8 cellular contexts compared by ENCODE assay signal in the genomic region with DNA sequence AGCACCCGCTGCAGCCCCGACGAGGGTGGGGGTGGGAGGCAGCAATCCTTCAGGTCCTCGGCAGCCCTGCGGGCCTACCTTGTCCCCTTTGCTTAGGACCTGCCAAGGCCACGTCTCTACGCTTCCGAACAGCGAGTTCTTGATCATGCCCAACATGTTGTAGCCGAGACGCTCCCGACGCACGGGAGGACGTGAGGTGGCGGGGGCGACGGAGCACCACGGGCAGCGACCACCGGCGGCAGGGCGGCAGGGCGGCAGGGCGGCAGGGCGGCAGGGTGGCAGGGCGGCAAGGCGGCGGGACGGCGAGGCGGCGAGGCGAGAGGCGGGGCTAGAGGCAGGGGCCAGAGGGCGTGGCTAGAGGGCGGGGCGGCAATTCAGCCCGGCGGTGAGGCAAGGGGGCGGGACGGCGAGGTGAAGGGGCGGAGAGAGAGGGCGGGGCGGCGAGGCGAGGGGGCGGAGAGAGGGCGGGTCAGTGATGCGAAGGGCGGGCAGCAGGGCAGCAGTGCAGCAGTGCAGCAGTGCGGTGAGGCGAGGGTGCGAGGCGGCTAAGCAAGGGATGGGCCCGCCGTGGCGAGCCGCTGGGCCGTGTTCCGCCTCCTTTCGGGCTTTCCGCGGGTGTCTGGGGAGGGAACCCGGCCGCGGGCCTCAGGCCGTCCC.
A peak's percentile ranks its signal among the peaks of the same experiment; 100 is the strongest.
DNase-seq lines count a peak whose midpoint lies in the region; ATAC-seq and TF ChIP-seq lines count a peak whose summit lies in the region.

A gene with protein sequence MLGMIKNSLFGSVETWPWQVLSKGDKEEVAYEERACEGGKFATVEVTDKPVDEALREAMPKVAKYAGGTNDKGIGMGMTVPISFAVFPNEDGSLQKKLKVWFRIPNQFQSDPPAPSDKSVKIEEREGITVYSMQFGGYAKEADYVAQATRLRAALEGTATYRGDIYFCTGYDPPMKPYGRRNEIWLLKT (minus strand): TSS at position 307 of the 657 bp plus-strand sequence. CDS start 151 bp downstream, at position 156.

- peak; percentile 89 for ATAC-seq in GM19351 (IDR thresholded peaks at IDR 0.05; ENCODE audit: unreplicated experiment)
- ATAC-seq in HG03469 (IDR thresholded peaks at IDR 0.05; ENCODE audit: unreplicated experiment): peak; percentile 64

- DNase-seq in AG20443 (ENCODE audit: low spot score): peak; percentile 99
- DNase-seq in NCI-H526 (lab: John Stamatoyannopoulos, UW): peak; percentile 34 to 94
- DNase-seq in activated CD4-positive, alpha-beta T cell treated with anti-CD3 and anti-CD28 coated beads, Interleukin-2, amount 50 U/mL, for 24 hours (ENCODE audit: low read depth in 1 of 2, low spot score in 1 of 2): peak; percentile 93 to 96
- DNase-seq in coronary artery (ENCODE audit: low spot score): peak; percentile 95
- DNase-seq in left kidney (ENCODE audit: low read depth, low spot score): peak; percentile 96
- peak; percentile 93 for DNase-seq in stimulated activated CD4-positive, alpha-beta T cell treated with anti-CD3 and anti-CD28 coated beads, Interleukin-1b, Interleukin-23, amount 100 ng/mL, for 48 hours

- no peak for TF ChIP-seq CTCF in coronary artery (IDR thresholded peaks at IDR 0.05)

- H3K4me3 ChIP-seq in coronary artery: peak within 1 kb of the TSS; percentile 85

- H3K27ac ChIP-seq in coronary artery: peak within 1 kb of the TSS; percentile 96 to 98

Comparison
In these comparisons a context has a peak if more than half of its experiments do, and no peak if none do; other contexts are left out.
1. Peak in every context shown above with its lines: DNase-seq, ATAC-seq, H3K4me3 ChIP-seq and H3K27ac ChIP-seq.